16 cellular contexts compared by ENCODE assay signal in genomic region chr2:131143803-131144202, GRCh38. TPM values are rescaled to one million over a fixed set of nuclear protein-coding genes. Genes with fewer than 3 reads are reported as not detected.
DNase-seq lines count a peak whose midpoint lies in the region; ATAC-seq, FAIRE-seq and TF ChIP-seq lines count a peak whose summit lies in the region.
"Had no signal": no experiment of that assay in that cellular context is flagged by ENCODE, and none has a peak within 500 bp of the region (broad histone marks: within the 10 kb centered on the region; RNA-seq: fewer than 3 reads in every experiment).

No MANE protein-coding gene starts in this region.

- no peak for FAIRE-seq in astrocyte (lab: Jason Lieb, UNC)
- FAIRE-seq in pancreas (lab: Jason Lieb, UNC) = no peak
- FAIRE-seq: GM12878, H1 had no signal

- TF ChIP-seq POLR2A in vagina (IDR thresholded peaks at IDR 0.05) (no peak), GM18505 (IDR thresholded peaks at IDR 0.05; ENCODE audit: borderline replicate concordance, extremely low read depth, insufficient read depth, insufficient read length) (no peak)

- H3K9me3 ChIP-seq in astrocyte (ENCODE audit: insufficient read depth, low read depth, low read length) (no peaks in the 10 kb centered on the region), osteoblast (ENCODE audit: low read depth, low read length) (no peaks in the 10 kb centered on the region), pancreas (no peaks in the 10 kb centered on the region), vagina (no peaks in the 10 kb centered on the region)

- TF ChIP-seq CTCF in astrocyte (IDR thresholded peaks at IDR 0.05; ENCODE audit: insufficient read depth, low read depth, low read length) (no peak), osteoblast (IDR thresholded peaks at IDR 0.05; ENCODE audit: extremely low read depth, low read depth, low read length) (no peak), pancreas (IDR thresholded peaks at IDR 0.05) (no peak), vagina (IDR thresholded peaks at IDR 0.05) (no peak)

- H3K4me2 ChIP-seq in astrocyte (ENCODE audit: low read length) (no peak overlapping the region), osteoblast (ENCODE audit: insufficient read depth, low read length) (no peak overlapping the region)

- H3K27ac Mint-ChIP-seq in astrocyte (ENCODE audit: unreplicated experiment) = no peak overlapping the region
- H3K27ac Mint-ChIP-seq: CD4-positive, alpha-beta T cell had no signal

- 92 to 94% methylated on average over 6 of the region's 6 CpGs for WGBS in pancreas, 2 donors

- H3K4me1 Mint-ChIP-seq in astrocyte (ENCODE audit: low read depth, unreplicated experiment) = peaks cover 7% of the 10 kb centered on the region

- no peak overlapping the region for H3K4me3 Mint-ChIP-seq in astrocyte (ENCODE audit: unreplicated experiment)
- H3K4me3 Mint-ChIP-seq: CD4-positive, alpha-beta T cell had no signal

- intact Hi-C loops in pancreas (cut with DNase I) (no loop called here), vagina (cut with DNase I) (no loop called here)

- ATAC-seq in pancreas (no peak), GM18505 (IDR thresholded peaks at IDR 0.05; ENCODE audit: unreplicated experiment) (no peak)
- ATAC-seq: GM12878 had no signal

- peaks cover 42% of the 10 kb centered on the region for H4K20me1 ChIP-seq in astrocyte (ENCODE audit: insufficient read depth, low read length)
- peaks cover 14% of the 10 kb centered on the region for H4K20me1 ChIP-seq in osteoblast (ENCODE audit: insufficient read depth, low read length)

- H3K36me3 ChIP-seq in astrocyte (ENCODE audit: insufficient read depth, low read length) (peaks cover 37% of the 10 kb centered on the region), osteoblast (ENCODE audit: insufficient read depth, low read length) (peaks cover 48% of the 10 kb centered on the region), pancreas (peaks cover 6 to 40% (median 13%) of the 10 kb centered on the region in 3 donors), vagina (peaks cover 7 to 53% of the 10 kb centered on the region in 2 donors)

- no peaks in the 10 kb centered on the region for H3K9me3 Mint-ChIP-seq in astrocyte (ENCODE audit: unreplicated experiment)
- H3K9me3 Mint-ChIP-seq: CD4-positive, alpha-beta T cell had no signal

- H2AFZ ChIP-seq in astrocyte (ENCODE audit: low read depth, low read length) (no peak overlapping the region), osteoblast (ENCODE audit: low read length) (no peak overlapping the region)

- H3K4me3 ChIP-seq in astrocyte (ENCODE audit: insufficient read depth, low read depth, low read length) = no peak overlapping the region
- no peak overlapping the region for H3K4me3 ChIP-seq in osteoblast (ENCODE audit: insufficient read depth, low read length)
- no peak overlapping the region for H3K4me3 ChIP-seq in pancreas
- no peak overlapping the region for H3K4me3 ChIP-seq in vagina
- H3K4me3 ChIP-seq: GM12878 had no signal

- H3K4me1 ChIP-seq in astrocyte (ENCODE audit: insufficient read depth, low read length) = peaks cover 5% of the 10 kb centered on the region
- peaks cover 9% of the 10 kb centered on the region for H3K4me1 ChIP-seq in osteoblast (ENCODE audit: insufficient read depth, low read length)
- no peaks in the 10 kb centered on the region for H3K4me1 ChIP-seq in pancreas
- no peaks in the 10 kb centered on the region for H3K4me1 ChIP-seq in vagina

- no peak overlapping the region for H3K27ac ChIP-seq in astrocyte (ENCODE audit: low read depth, low read length)
- H3K27ac ChIP-seq in osteoblast (ENCODE audit: low read depth, low read length) = peak overlapping the region; percentile 46
- H3K27ac ChIP-seq in pancreas = no peak overlapping the region
- no peak overlapping the region for H3K27ac ChIP-seq in vagina

- no peak overlapping the region for H3K9ac ChIP-seq in astrocyte (ENCODE audit: low read length)

- no peaks in the 10 kb centered on the region for H3K27me3 Mint-ChIP-seq in astrocyte (ENCODE audit: low read depth, unreplicated experiment)
- H3K27me3 Mint-ChIP-seq: CD4-positive, alpha-beta T cell had no signal

- H3K36me3 Mint-ChIP-seq in astrocyte (ENCODE audit: low read depth, unreplicated experiment) = peaks cover 19% of the 10 kb centered on the region

- DNase-seq in LHCN-M2 (ENCODE audit: low read depth) (peak; percentile 26), astrocyte (ENCODE audit: low read depth) (peak; percentile 50), osteoblast (ENCODE audit: insufficient read length, low spot score, missing footprints) (peak; percentile 87), pancreas (no peak), HCEC 1CT (no peak), vagina (ENCODE audit: extremely low spot score in 2 of 2) (no peak)
- DNase-seq: CD4-positive, alpha-beta T cell; COR-L47; DMS79; NCI-H187; NCI-H446; NCI-H526; Right ventricle myocardium superior had no signal

- H3K79me2 ChIP-seq in astrocyte (ENCODE audit: insufficient read depth, low read length) (peaks cover 25% of the 10 kb centered on the region), osteoblast (ENCODE audit: insufficient read depth, low read length) (peaks cover 53% of the 10 kb centered on the region)

- H3K27me3 ChIP-seq in astrocyte (ENCODE audit: insufficient read depth, low read length) = no peaks in the 10 kb centered on the region
- no peaks in the 10 kb centered on the region for H3K27me3 ChIP-seq in osteoblast (ENCODE audit: insufficient read depth, low read length)
- no peaks in the 10 kb centered on the region for H3K27me3 ChIP-seq in pancreas
- H3K27me3 ChIP-seq in vagina = no peaks in the 10 kb centered on the region

RNA-seq across cellular contexts. Expression of gene PLEKHB2, which starts 38.7 kb away (rescaled TPM):
- total RNA-seq in LHCN-M2 (2014; rRNA removed) (134 and 140 TPM in 2 replicates), astrocyte (92.2 and 100 TPM in 2 replicates), osteoblast (63.9 and 79.3 TPM in 2 replicates), pancreas (10 to 100 TPM in 5 of 6 donors, 1 to 10 TPM in 1; 8.3 to 28.3 (median 18.6) TPM), vagina (46.7 TPM)
- polyA plus RNA-seq in LHCN-M2 (2012) = 89.3 TPM
- 10 to 100 TPM in 1 of 2 donors, 1 to 10 TPM in 1; 7.8 to 20.4 TPM for polyA plus RNA-seq in pancreas

RNA-seq across cellular contexts. Expression of gene FAM168B, which starts 50.5 kb away (rescaled TPM):
- total RNA-seq in LHCN-M2 (2014; rRNA removed) (108 and 124 TPM in 2 replicates), astrocyte (111 and 117 TPM in 2 replicates), osteoblast (100 and 117 TPM in 2 replicates), pancreas (10 to 100 TPM; 26.2 to 37.2 (median 35.6) TPM), vagina (56.7 TPM)
- polyA plus RNA-seq in LHCN-M2 (2012) = 48.7 TPM
- 10 to 100 TPM; 11.0 to 17.1 TPM for polyA plus RNA-seq in pancreas

Comparison
In these comparisons a context has a peak if more than half of its experiments do, and no peak if none do; other contexts are left out.
1. DNase-seq: peak in LHCN-M2 (single experiment), astrocyte (single experiment) and osteoblast (single experiment); none in pancreas (0 of 6), HCEC 1CT (single experiment) and vagina (0 of 2).